Comparison of ENCODE assay signal across 4 cellular contexts in genomic region chr19:3268763-3269162, GRCh38.
TF ChIP-seq lines count a peak whose summit lies in the region.

No MANE protein-coding gene starts in this region.

TF ChIP-seq in A549, 52 proteins besides CTCF, POLR2A, EP300 and RAD21:
- TF ChIP-seq, protein P1, sequence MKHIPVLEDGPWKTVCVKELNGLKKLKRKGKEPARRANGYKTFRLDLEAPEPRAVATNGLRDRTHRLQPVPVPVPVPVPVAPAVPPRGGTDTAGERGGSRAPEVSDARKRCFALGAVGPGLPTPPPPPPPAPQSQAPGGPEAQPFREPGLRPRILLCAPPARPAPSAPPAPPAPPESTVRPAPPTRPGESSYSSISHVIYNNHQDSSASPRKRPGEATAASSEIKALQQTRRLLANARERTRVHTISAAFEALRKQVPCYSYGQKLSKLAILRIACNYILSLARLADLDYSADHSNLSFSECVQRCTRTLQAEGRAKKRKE (CRISPR knock-in tag; IDR thresholded peaks at IDR 0.05; ENCODE audit: low read depth), result no peak
- TF ChIP-seq NFE2L2 (conservative IDR thresholded peaks at IDR 0.05; ENCODE audit: low read length) (no peak), MYC (IDR thresholded peaks at IDR 0.05; ENCODE audit: borderline replicate concordance, low read length) (no peak), EHMT2 (IDR thresholded peaks at IDR 0.05; ENCODE audit: low read depth) (no peak), ZFP36 (IDR thresholded peaks at IDR 0.05; ENCODE audit: borderline replicate concordance, partially characterized antibody) (peak; percentile 79), TFCP2L1 (CRISPR knock-in tag; IDR thresholded peaks at IDR 0.05) (no peak)
- TF ChIP-seq, protein P2, sequence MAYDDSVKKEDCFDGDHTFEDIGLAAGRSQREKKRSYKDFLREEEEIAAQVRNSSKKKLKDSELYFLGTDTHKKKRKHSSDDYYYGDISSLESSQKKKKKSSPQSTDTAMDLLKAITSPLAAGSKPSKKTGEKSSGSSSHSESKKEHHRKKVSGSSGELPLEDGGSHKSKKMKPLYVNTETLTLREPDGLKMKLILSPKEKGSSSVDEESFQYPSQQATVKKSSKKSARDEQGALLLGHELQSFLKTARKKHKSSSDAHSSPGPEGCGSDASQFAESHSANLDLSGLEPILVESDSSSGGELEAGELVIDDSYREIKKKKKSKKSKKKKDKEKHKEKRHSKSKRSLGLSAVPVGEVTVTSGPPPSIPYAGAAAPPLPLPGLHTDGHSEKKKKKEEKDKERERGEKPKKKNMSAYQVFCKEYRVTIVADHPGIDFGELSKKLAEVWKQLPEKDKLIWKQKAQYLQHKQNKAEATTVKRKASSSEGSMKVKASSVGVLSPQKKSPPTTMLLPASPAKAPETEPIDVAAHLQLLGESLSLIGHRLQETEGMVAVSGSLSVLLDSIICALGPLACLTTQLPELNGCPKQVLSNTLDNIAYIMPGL (CRISPR knock-in tag; IDR thresholded peaks at IDR 0.05; ENCODE audit: borderline replicate concordance), result no peak

TF ChIP-seq in K562, 482 proteins besides CTCF, POLR2A, EP300 and RAD21:
- TF ChIP-seq KDM1A (IDR thresholded peaks at IDR 0.05) (peak; percentile 56 to 78; a peak in 3 of 4 replicates), ZNF165 (CRISPR knock-in tag; IDR thresholded peaks at IDR 0.05; ENCODE audit: borderline replicate concordance) (no peak), ZNF408 (CRISPR knock-in tag; IDR thresholded peaks at IDR 0.05; ENCODE audit: low read depth) (no peak), CBX1 (IDR thresholded peaks at IDR 0.05; ENCODE audit: low read depth) (peak; percentile 34; the same call in 1 of the 2 replicates), ZNF274 (IDR thresholded peaks at IDR 0.05; ENCODE audit: borderline replicate concordance, low read depth, low read length) (no peak), BCOR (IDR thresholded peaks at IDR 0.05) (peak; percentile 77), ZEB2 (IDR thresholded peaks at IDR 0.05) (no peak), ZFP36 (IDR thresholded peaks at IDR 0.05; ENCODE audit: low read depth, low read length, partially characterized antibody) (peak; percentile 76), SMARCA5 (IDR thresholded peaks at IDR 0.05) (peak; percentile 80; the same call in 1 of the 2 replicates), SMAD3 (CRISPR knock-in tag; conservative IDR thresholded peaks at IDR 0.05) (no peak), RBM25 (IDR thresholded peaks at IDR 0.05; ENCODE audit: low read depth, low read length, severe bottlenecking) (peak; percentile 57), SAFB (IDR thresholded peaks at IDR 0.05; ENCODE audit: borderline replicate concordance, low read depth, low read length) (no peak), ZNF395 (CRISPR knock-in tag; IDR thresholded peaks at IDR 0.05) (no peak), PTBP1 (IDR thresholded peaks at IDR 0.05; ENCODE audit: low read depth, low read length) (peak; percentile 84; the same call in 1 of the 2 replicates)
- TF ChIP-seq, protein P3, sequence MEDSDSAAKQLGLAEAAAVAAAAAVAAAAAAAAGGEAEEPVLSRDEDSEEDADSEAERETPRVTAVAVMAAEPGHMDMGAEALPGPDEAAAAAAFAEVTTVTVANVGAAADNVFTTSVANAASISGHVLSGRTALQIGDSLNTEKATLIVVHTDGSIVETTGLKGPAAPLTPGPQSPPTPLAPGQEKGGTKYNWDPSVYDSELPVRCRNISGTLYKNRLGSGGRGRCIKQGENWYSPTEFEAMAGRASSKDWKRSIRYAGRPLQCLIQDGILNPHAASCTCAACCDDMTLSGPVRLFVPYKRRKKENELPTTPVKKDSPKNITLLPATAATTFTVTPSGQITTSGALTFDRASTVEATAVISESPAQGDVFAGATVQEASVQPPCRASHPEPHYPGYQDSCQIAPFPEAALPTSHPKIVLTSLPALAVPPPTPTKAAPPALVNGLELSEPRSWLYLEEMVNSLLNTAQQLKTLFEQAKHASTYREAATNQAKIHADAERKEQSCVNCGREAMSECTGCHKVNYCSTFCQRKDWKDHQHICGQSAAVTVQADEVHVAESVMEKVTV (CRISPR knock-in tag; IDR thresholded peaks at IDR 0.05), result no peak
- TF ChIP-seq, protein P4, sequence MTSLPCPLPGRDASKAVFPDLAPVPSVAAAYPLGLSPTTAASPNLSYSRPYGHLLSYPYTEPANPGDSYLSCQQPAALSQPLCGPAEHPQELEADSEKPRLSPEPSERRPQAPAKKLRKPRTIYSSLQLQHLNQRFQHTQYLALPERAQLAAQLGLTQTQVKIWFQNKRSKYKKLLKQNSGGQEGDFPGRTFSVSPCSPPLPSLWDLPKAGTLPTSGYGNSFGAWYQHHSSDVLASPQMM (CRISPR knock-in tag; IDR thresholded peaks at IDR 0.05), result no peak

TF ChIP-seq in neural cell, 6 proteins besides CTCF, POLR2A, EP300 and RAD21:
- TF ChIP-seq, protein P5, sequence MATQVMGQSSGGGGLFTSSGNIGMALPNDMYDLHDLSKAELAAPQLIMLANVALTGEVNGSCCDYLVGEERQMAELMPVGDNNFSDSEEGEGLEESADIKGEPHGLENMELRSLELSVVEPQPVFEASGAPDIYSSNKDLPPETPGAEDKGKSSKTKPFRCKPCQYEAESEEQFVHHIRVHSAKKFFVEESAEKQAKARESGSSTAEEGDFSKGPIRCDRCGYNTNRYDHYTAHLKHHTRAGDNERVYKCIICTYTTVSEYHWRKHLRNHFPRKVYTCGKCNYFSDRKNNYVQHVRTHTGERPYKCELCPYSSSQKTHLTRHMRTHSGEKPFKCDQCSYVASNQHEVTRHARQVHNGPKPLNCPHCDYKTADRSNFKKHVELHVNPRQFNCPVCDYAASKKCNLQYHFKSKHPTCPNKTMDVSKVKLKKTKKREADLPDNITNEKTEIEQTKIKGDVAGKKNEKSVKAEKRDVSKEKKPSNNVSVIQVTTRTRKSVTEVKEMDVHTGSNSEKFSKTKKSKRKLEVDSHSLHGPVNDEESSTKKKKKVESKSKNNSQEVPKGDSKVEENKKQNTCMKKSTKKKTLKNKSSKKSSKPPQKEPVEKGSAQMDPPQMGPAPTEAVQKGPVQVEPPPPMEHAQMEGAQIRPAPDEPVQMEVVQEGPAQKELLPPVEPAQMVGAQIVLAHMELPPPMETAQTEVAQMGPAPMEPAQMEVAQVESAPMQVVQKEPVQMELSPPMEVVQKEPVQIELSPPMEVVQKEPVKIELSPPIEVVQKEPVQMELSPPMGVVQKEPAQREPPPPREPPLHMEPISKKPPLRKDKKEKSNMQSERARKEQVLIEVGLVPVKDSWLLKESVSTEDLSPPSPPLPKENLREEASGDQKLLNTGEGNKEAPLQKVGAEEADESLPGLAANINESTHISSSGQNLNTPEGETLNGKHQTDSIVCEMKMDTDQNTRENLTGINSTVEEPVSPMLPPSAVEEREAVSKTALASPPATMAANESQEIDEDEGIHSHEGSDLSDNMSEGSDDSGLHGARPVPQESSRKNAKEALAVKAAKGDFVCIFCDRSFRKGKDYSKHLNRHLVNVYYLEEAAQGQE (IDR thresholded peaks at IDR 0.05; ENCODE audit: borderline replicate concordance), result no peak

TF ChIP-seq in WTC11, 78 proteins besides CTCF, POLR2A, EP300 and RAD21:
- TF ChIP-seq, protein P6, sequence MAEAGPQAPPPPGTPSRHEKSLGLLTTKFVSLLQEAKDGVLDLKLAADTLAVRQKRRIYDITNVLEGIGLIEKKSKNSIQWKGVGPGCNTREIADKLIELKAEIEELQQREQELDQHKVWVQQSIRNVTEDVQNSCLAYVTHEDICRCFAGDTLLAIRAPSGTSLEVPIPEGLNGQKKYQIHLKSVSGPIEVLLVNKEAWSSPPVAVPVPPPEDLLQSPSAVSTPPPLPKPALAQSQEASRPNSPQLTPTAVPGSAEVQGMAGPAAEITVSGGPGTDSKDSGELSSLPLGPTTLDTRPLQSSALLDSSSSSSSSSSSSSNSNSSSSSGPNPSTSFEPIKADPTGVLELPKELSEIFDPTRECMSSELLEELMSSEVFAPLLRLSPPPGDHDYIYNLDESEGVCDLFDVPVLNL (CRISPR knock-in tag; IDR thresholded peaks at IDR 0.05; ENCODE audit: borderline replicate concordance, low read depth), result no peak
- TF ChIP-seq ATF1 (CRISPR knock-in tag; IDR thresholded peaks at IDR 0.05) (no peak), ZNF317 (CRISPR knock-in tag; IDR thresholded peaks at IDR 0.05; ENCODE audit: borderline replicate concordance, low read depth) (no peak), ZNF263 (CRISPR knock-in tag; IDR thresholded peaks at IDR 0.05; ENCODE audit: low read depth) (no peak), ATF2 (CRISPR knock-in tag; IDR thresholded peaks at IDR 0.05; ENCODE audit: borderline replicate concordance, low read depth) (no peak), GABPB1 (CRISPR knock-in tag; IDR thresholded peaks at IDR 0.05) (no peak), MXD4 (CRISPR knock-in tag; IDR thresholded peaks at IDR 0.05; ENCODE audit: borderline replicate concordance) (no peak), ZNF423 (CRISPR knock-in tag; IDR thresholded peaks at IDR 0.05) (no peak)
